23 cellular contexts compared by ENCODE assay signal in genomic region chr5:56947052-56947451, GRCh38.
"Had no signal": no experiment of that assay in that cellular context is flagged by ENCODE, and none has a peak within 500 bp of the region (broad histone marks: within the 10 kb centered on the region; RNA-seq: fewer than 3 reads in every experiment).

No MANE protein-coding gene starts in this region.

- H3K4me3 ChIP-seq: esophagus muscularis mucosa, heart right ventricle, lower lobe of right lung, stomach, thyroid gland had no signal

- ATAC-seq: effector memory CD8-positive, alpha-beta T cell; foreskin keratinocyte; heart right ventricle; left ventricle myocardium superior; lower lobe of right lung; natural killer cell; sciatic nerve; stimulated activated effector memory CD8-positive, alpha-beta T cell treated with anti-CD3 and anti-CD28 coated beads, Interleukin-12 subunit alpha, Interleukin-12 subunit beta, amount 100 ng/mL, for 72 hours had no signal

- FAIRE-seq: keratinocyte had no signal

- H3K27ac ChIP-seq: epithelial cell of prostate, esophagus muscularis mucosa, foreskin keratinocyte, heart right ventricle, lower lobe of right lung, neutrophil, parathyroid adenoma, stomach, thyroid gland had no signal

- H3K9me3 ChIP-seq: esophagus muscularis mucosa, heart right ventricle, lower lobe of right lung, neutrophil, stomach, thyroid gland had no signal

- DNase-seq: cerebellar nuclear complex; cortex of kidney; effector memory CD8-positive, alpha-beta T cell; foreskin keratinocyte; glutamatergic neuron; heart right ventricle; hypothalamus; immature natural killer cell; left ventricle myocardium superior; lower lobe of right lung; natural killer cell; stimulated activated CD4-positive, alpha-beta T cell treated with anti-CD3 and anti-CD28 coated beads, Interleukin-2, amount 100 ng/mL, for 24 hours; stimulated activated CD4-positive, alpha-beta T cell treated with anti-CD3 and anti-CD28 coated beads, Interleukin-4, amount 100 ng/mL, for 24 hours; stimulated activated naive CD4-positive, alpha-beta T cell treated with Interleukin-2 at 50 U/mL for 16 hours; stomach; thyroid gland had no signal

- H3K27me3 ChIP-seq: esophagus muscularis mucosa, foreskin keratinocyte, heart right ventricle, stomach, thyroid gland had no signal
